Comparison of ENCODE assay signal across 1 cellular context in the genomic region with DNA sequence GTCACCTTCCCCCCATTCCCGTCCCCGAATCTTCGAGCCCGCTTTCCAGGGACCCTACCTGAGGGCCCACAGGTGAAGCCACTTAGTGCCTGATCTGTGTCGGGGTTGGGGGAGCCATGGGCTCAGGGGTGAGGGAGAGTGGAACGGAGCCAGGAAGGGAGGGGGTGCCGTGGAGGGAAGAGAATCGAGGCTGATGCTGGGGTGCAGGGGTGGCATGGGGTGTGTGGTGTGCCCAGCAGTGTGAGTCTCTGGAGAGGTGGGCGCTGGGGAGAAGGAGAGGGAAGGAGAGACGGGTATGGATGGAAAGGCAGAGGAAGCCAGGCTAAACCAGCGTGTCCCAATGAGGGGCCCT.
TF ChIP-seq lines count a peak whose summit lies in the region.

No MANE protein-coding gene starts in this region.

TF ChIP-seq in K562, 482 proteins besides CTCF, POLR2A, EP300 and RAD21 (continues in another document):
- no peak for TF ChIP-seq HDAC3 (IDR thresholded peaks at IDR 0.05; ENCODE audit: borderline replicate concordance, partially characterized antibody)
- no peak for TF ChIP-seq FOXJ3 (CRISPR knock-in tag; IDR thresholded peaks at IDR 0.05)
- no peak for TF ChIP-seq ZNF766 (CRISPR knock-in tag; conservative IDR thresholded peaks at IDR 0.05)
- no peak for TF ChIP-seq TAF9B (IDR thresholded peaks at IDR 0.05; ENCODE audit: partially characterized antibody)
- TF ChIP-seq TRIM25 (IDR thresholded peaks at IDR 0.05; ENCODE audit: borderline replicate concordance): 0 out of 2 replicates have a peak, but pooled peaks have one; percentile 48
- no peak for TF ChIP-seq FIP1L1 (IDR thresholded peaks at IDR 0.05; ENCODE audit: low read depth, low read length, poor library complexity, severe bottlenecking)
- TF ChIP-seq GTF2A2 (tag; IDR thresholded peaks at IDR 0.05): no peak
- TF ChIP-seq CREBBP (IDR thresholded peaks at IDR 0.05; ENCODE audit: low read depth, low read length): no peak
- TF ChIP-seq ZBTB5 (IDR thresholded peaks at IDR 0.05): 0 out of 2 replicates have a peak, but pooled peaks have one; percentile 26
- TF ChIP-seq PHB (CRISPR knock-in tag; IDR thresholded peaks at IDR 0.05): no peak
- TF ChIP-seq RAD51 (IDR thresholded peaks at IDR 0.05; ENCODE audit: borderline replicate concordance, low read depth): no peak
- TF ChIP-seq BHLHE40 (IDR thresholded peaks at IDR 0.05; ENCODE audit: low read length): no peak
- TF ChIP-seq ESRRA (IDR thresholded peaks at IDR 0.05; ENCODE audit: borderline replicate concordance, low read depth): no peak
- no peak for TF ChIP-seq XRCC4 (IDR thresholded peaks at IDR 0.05; ENCODE audit: extremely low read depth, insufficient read depth, insufficient read length)
- TF ChIP-seq GTF2E2 (tag; IDR thresholded peaks at IDR 0.05): no peak
- no peak for TF ChIP-seq RBM25 (IDR thresholded peaks at IDR 0.05; ENCODE audit: low read depth, low read length, severe bottlenecking)
- TF ChIP-seq XRCC5 (IDR thresholded peaks at IDR 0.05; ENCODE audit: low read depth, low read length): 0 out of 2 replicates have a peak, but pooled peaks have one; percentile 5
- no peak for TF ChIP-seq ZNF449 (CRISPR knock-in tag; IDR thresholded peaks at IDR 0.05)
- TF ChIP-seq PHF20 (IDR thresholded peaks at IDR 0.05; ENCODE audit: partially characterized antibody): no peak
- TF ChIP-seq, protein P1, sequence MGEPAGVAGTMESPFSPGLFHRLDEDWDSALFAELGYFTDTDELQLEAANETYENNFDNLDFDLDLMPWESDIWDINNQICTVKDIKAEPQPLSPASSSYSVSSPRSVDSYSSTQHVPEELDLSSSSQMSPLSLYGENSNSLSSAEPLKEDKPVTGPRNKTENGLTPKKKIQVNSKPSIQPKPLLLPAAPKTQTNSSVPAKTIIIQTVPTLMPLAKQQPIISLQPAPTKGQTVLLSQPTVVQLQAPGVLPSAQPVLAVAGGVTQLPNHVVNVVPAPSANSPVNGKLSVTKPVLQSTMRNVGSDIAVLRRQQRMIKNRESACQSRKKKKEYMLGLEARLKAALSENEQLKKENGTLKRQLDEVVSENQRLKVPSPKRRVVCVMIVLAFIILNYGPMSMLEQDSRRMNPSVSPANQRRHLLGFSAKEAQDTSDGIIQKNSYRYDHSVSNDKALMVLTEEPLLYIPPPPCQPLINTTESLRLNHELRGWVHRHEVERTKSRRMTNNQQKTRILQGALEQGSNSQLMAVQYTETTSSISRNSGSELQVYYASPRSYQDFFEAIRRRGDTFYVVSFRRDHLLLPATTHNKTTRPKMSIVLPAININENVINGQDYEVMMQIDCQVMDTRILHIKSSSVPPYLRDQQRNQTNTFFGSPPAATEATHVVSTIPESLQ (CRISPR knock-in tag; IDR thresholded peaks at IDR 0.05): no peak
- no peak for TF ChIP-seq HNRNPL (IDR thresholded peaks at IDR 0.05; ENCODE audit: low read depth, low read length)
- TF ChIP-seq, protein P2, sequence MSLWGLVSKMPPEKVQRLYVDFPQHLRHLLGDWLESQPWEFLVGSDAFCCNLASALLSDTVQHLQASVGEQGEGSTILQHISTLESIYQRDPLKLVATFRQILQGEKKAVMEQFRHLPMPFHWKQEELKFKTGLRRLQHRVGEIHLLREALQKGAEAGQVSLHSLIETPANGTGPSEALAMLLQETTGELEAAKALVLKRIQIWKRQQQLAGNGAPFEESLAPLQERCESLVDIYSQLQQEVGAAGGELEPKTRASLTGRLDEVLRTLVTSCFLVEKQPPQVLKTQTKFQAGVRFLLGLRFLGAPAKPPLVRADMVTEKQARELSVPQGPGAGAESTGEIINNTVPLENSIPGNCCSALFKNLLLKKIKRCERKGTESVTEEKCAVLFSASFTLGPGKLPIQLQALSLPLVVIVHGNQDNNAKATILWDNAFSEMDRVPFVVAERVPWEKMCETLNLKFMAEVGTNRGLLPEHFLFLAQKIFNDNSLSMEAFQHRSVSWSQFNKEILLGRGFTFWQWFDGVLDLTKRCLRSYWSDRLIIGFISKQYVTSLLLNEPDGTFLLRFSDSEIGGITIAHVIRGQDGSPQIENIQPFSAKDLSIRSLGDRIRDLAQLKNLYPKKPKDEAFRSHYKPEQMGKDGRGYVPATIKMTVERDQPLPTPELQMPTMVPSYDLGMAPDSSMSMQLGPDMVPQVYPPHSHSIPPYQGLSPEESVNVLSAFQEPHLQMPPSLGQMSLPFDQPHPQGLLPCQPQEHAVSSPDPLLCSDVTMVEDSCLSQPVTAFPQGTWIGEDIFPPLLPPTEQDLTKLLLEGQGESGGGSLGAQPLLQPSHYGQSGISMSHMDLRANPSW (CRISPR knock-in tag; IDR thresholded peaks at IDR 0.05): no peak
- no peak for TF ChIP-seq SRF (CRISPR knock-in tag; IDR thresholded peaks at IDR 0.05)
- peak; percentile 87 for TF ChIP-seq SMARCA5 (IDR thresholded peaks at IDR 0.05)
- no peak for TF ChIP-seq KLF13 (tag; IDR thresholded peaks at IDR 0.05; ENCODE audit: borderline replicate concordance, low read depth)
- peak; percentile 56; the same call in 1 of the 2 replicates for TF ChIP-seq HLTF (IDR thresholded peaks at IDR 0.05)
- TF ChIP-seq TEAD1 (CRISPR knock-in tag; IDR thresholded peaks at IDR 0.05): no peak
- TF ChIP-seq ZNF75A (CRISPR knock-in tag; IDR thresholded peaks at IDR 0.05): no peak
- TF ChIP-seq HDGF (IDR thresholded peaks at IDR 0.05): peak; percentile 84; the same call in 1 of the 2 replicates
- TF ChIP-seq ATF3 (IDR thresholded peaks at IDR 0.05): no peak
- no peak for TF ChIP-seq ATF3 (CRISPR knock-in tag; conservative IDR thresholded peaks at IDR 0.05)
- no peak for TF ChIP-seq MBD2 (IDR thresholded peaks at IDR 0.05; ENCODE audit: borderline replicate concordance, low read depth)
- no peak for TF ChIP-seq GATAD2B (IDR thresholded peaks at IDR 0.05; ENCODE audit: borderline replicate concordance)
- TF ChIP-seq ZNF431 (CRISPR knock-in tag; IDR thresholded peaks at IDR 0.05): no peak
- TF ChIP-seq ZNF197 (CRISPR knock-in tag; IDR thresholded peaks at IDR 0.05; ENCODE audit: low read depth): no peak
- TF ChIP-seq, protein P3, sequence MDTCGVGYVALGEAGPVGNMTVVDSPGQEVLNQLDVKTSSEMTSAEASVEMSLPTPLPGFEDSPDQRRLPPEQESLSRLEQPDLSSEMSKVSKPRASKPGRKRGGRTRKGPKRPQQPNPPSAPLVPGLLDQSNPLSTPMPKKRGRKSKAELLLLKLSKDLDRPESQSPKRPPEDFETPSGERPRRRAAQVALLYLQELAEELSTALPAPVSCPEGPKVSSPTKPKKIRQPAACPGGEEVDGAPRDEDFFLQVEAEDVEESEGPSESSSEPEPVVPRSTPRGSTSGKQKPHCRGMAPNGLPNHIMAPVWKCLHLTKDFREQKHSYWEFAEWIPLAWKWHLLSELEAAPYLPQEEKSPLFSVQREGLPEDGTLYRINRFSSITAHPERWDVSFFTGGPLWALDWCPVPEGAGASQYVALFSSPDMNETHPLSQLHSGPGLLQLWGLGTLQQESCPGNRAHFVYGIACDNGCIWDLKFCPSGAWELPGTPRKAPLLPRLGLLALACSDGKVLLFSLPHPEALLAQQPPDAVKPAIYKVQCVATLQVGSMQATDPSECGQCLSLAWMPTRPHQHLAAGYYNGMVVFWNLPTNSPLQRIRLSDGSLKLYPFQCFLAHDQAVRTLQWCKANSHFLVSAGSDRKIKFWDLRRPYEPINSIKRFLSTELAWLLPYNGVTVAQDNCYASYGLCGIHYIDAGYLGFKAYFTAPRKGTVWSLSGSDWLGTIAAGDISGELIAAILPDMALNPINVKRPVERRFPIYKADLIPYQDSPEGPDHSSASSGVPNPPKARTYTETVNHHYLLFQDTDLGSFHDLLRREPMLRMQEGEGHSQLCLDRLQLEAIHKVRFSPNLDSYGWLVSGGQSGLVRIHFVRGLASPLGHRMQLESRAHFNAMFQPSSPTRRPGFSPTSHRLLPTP (IDR thresholded peaks at IDR 0.05; ENCODE audit: borderline replicate concordance, extremely low read depth, insufficient read length): no peak
- TF ChIP-seq ZNF134 (CRISPR knock-in tag; conservative IDR thresholded peaks at IDR 0.05): no peak
- TF ChIP-seq SPI1 (IDR thresholded peaks at IDR 0.05; ENCODE audit: borderline replicate concordance, low read depth, low read length): no peak
- no peak for TF ChIP-seq ZNF77 (CRISPR knock-in tag; IDR thresholded peaks at IDR 0.05)
- TF ChIP-seq MAFG (tag; conservative IDR thresholded peaks at IDR 0.05): no peak
- TF ChIP-seq C11orf30 (IDR thresholded peaks at IDR 0.05; ENCODE audit: low read depth): no peak
- 0 out of 2 replicates have a peak, but pooled peaks have one; percentile 6 for TF ChIP-seq ZNF316 (IDR thresholded peaks at IDR 0.05)
- TF ChIP-seq ASH1L (IDR thresholded peaks at IDR 0.05; ENCODE audit: borderline replicate concordance, low read depth, partially characterized antibody): no peak
- TF ChIP-seq, protein P4, sequence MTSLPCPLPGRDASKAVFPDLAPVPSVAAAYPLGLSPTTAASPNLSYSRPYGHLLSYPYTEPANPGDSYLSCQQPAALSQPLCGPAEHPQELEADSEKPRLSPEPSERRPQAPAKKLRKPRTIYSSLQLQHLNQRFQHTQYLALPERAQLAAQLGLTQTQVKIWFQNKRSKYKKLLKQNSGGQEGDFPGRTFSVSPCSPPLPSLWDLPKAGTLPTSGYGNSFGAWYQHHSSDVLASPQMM (CRISPR knock-in tag; IDR thresholded peaks at IDR 0.05): no peak
- TF ChIP-seq ZNF445 (CRISPR knock-in tag; IDR thresholded peaks at IDR 0.05; ENCODE audit: low read depth): no peak
- no peak for TF ChIP-seq NRF1 (conservative IDR thresholded peaks at IDR 0.05 in 1 of 2, IDR thresholded peaks at IDR 0.05 in 1 of 2)
- no peak for TF ChIP-seq TRIM28 (IDR thresholded peaks at IDR 0.05)
- TF ChIP-seq SRSF3 (IDR thresholded peaks at IDR 0.05; ENCODE audit: insufficient read depth, low read length): no peak
- TF ChIP-seq ZNF551 (CRISPR knock-in tag; IDR thresholded peaks at IDR 0.05): no peak
- TF ChIP-seq TAL1 (IDR thresholded peaks at IDR 0.05): no peak
- TF ChIP-seq ZNF583 (CRISPR knock-in tag; IDR thresholded peaks at IDR 0.05): no peak
- no peak for TF ChIP-seq DPF2 (IDR thresholded peaks at IDR 0.05)
- TF ChIP-seq ARID1B (IDR thresholded peaks at IDR 0.05): no peak
- no peak for TF ChIP-seq ZBTB1 (CRISPR knock-in tag; IDR thresholded peaks at IDR 0.05; ENCODE audit: borderline replicate concordance, low read depth)
- TF ChIP-seq BRF1 (IDR thresholded peaks at IDR 0.05; ENCODE audit: borderline replicate concordance, extremely low read depth, insufficient read length): no peak
